Comparison of ENCODE assay signal across 8 cellular contexts in genomic region chr10:6200588-6201510, GRCh38. TPM values are rescaled to one million over a fixed set of nuclear protein-coding genes. Genes with fewer than 3 reads are reported as not detected.
DNase-seq lines count a peak whose midpoint lies in the region; ATAC-seq and TF ChIP-seq lines count a peak whose summit lies in the region.

No MANE protein-coding gene starts in this region.

- H3K4me3 Mint-ChIP-seq in central memory CD8-positive, alpha-beta T cell, result peak overlapping the region; percentile 91
- peak overlapping the region; percentile 76 for H3K4me3 Mint-ChIP-seq in stimulated activated naive CD8-positive, alpha-beta T cell treated with anti-CD3 and anti-CD28 coated beads, Interleukin-15, Interleukin-2, amounts not matched to agents 100 ng/mL and 50 ng/mL, for 24 hours

- H3K36me3 ChIP-seq in right lobe of liver, result no peaks in the 10 kb centered on the region

- H3K36me3 Mint-ChIP-seq in central memory CD8-positive, alpha-beta T cell (ENCODE audit: insufficient read depth), result peaks cover 13% of the 10 kb centered on the region
- H3K36me3 Mint-ChIP-seq in stimulated activated naive CD8-positive, alpha-beta T cell treated with anti-CD3 and anti-CD28 coated beads, Interleukin-15, Interleukin-2, amounts not matched to agents 100 ng/mL and 50 ng/mL, for 24 hours (ENCODE audit: low read depth), result peaks cover 8% of the 10 kb centered on the region

- H3K9me3 Mint-ChIP-seq in central memory CD8-positive, alpha-beta T cell, result no peaks in the 10 kb centered on the region
- H3K9me3 Mint-ChIP-seq in stimulated activated naive CD8-positive, alpha-beta T cell treated with anti-CD3 and anti-CD28 coated beads, Interleukin-15, Interleukin-2, amounts not matched to agents 100 ng/mL and 50 ng/mL, for 24 hours, result no peaks in the 10 kb centered on the region

- no peaks in the 10 kb centered on the region for H3K27me3 Mint-ChIP-seq in central memory CD8-positive, alpha-beta T cell
- H3K27me3 Mint-ChIP-seq in stimulated activated naive CD8-positive, alpha-beta T cell treated with anti-CD3 and anti-CD28 coated beads, Interleukin-15, Interleukin-2, amounts not matched to agents 100 ng/mL and 50 ng/mL, for 24 hours, result no peaks in the 10 kb centered on the region

- intact Hi-C loops in right lobe of liver (cut with DNase I), result loop anchor here (5.0 kb wide), 1 partner anchor 201 kb away; no protein-coding TSS in a partner anchor

- peak overlapping the region; percentile 44 to 80 (median 68) for H3K27ac ChIP-seq in right lobe of liver

- H3K4me3 ChIP-seq in right lobe of liver, result peak overlapping the region; percentile 20 to 84 (median 61)

- no peak overlapping the region for H3K27ac Mint-ChIP-seq in central memory CD8-positive, alpha-beta T cell (ENCODE audit: low read depth)
- peak overlapping the region; percentile 82 for H3K27ac Mint-ChIP-seq in stimulated activated naive CD8-positive, alpha-beta T cell treated with anti-CD3 and anti-CD28 coated beads, Interleukin-15, Interleukin-2, amounts not matched to agents 100 ng/mL and 50 ng/mL, for 24 hours

- no peak for TF ChIP-seq CTCF in right lobe of liver (IDR thresholded peaks at IDR 0.05)

- H3K4me1 Mint-ChIP-seq in central memory CD8-positive, alpha-beta T cell, result peaks cover 21% of the 10 kb centered on the region
- H3K4me1 Mint-ChIP-seq in stimulated activated naive CD8-positive, alpha-beta T cell treated with anti-CD3 and anti-CD28 coated beads, Interleukin-15, Interleukin-2, amounts not matched to agents 100 ng/mL and 50 ng/mL, for 24 hours (ENCODE audit: low read depth), result peaks cover 47% of the 10 kb centered on the region

- peaks cover 0 to 51% (median 10%) of the 10 kb centered on the region in 4 donors for H3K4me1 ChIP-seq in right lobe of liver

- DNase-seq in activated gamma-delta T cell treated with Interleukin-2 at 50 U/mL for 16 hours (peak; percentile 32), activated gamma-delta T cell (lab: John Stamatoyannopoulos, UW) (no peak), T-helper 1 cell (peak in 3 of 5 donors; percentile 14 to 32 (median 26)), right lobe of liver (peak; percentile 58 to 82 (median 82)), putamen (ENCODE audit: low spot score) (no peak)
- no peak for DNase-seq in central memory CD8-positive, alpha-beta T cell (ENCODE audit: low spot score in 2 of 2)

- peak; percentile 24 for TF ChIP-seq POLR2A in right lobe of liver (IDR thresholded peaks at IDR 0.05)

- 0% methylated on average over 21 of the region's 64 CpGs for WGBS in right lobe of liver (ENCODE audit: insufficient coverage, low coverage, low lambda C conversion rate, missing lambda C conversion rate)

- H3K27me3 ChIP-seq in right lobe of liver, result no peaks in the 10 kb centered on the region

- ATAC-seq in central memory CD8-positive, alpha-beta T cell (replicated peaks; ENCODE audit: extremely low read depth, poor library complexity, severe bottlenecking), result no peak
- peak; percentile 2 to 50 (median 33) for ATAC-seq in right lobe of liver
- no peak for ATAC-seq in GM21528 (IDR thresholded peaks at IDR 0.05; ENCODE audit: low FRiP score, unreplicated experiment)

- H3K9me3 ChIP-seq in right lobe of liver, result no peaks in the 10 kb centered on the region

RNA-seq across cellular contexts. Expression of gene PFKFB3, which starts 1.9 kb away (rescaled TPM):
- total RNA-seq in right lobe of liver, result 10 to 100 TPM in 4 of 6 experiments, 1 to 10 TPM in 2; 6.8 to 57.8 (median 20.8) TPM

Comparison
In these comparisons a context has a peak if more than half of its experiments do, and no peak if none do; other contexts are left out.
1. DNase-seq: peak in activated gamma-delta T cell treated with Interleukin-2 at 50 U/mL for 16 hours (single experiment), T-helper 1 cell (3 of 5) and right lobe of liver (3 of 3); none in activated gamma-delta T cell (single experiment), central memory CD8-positive, alpha-beta T cell (0 of 2) and putamen (single experiment).
2. ATAC-seq: peak in right lobe of liver (4 of 4); none in central memory CD8-positive, alpha-beta T cell (single experiment) and GM21528 (single experiment).